Comparison of ENCODE assay signal across 11 cellular contexts in genomic region chr9:7216004-7216821, GRCh38.
DNase-seq lines count a peak whose midpoint lies in the region; ATAC-seq lines count a peak whose summit lies in the region.
"Had no signal": no experiment of that assay in that cellular context is flagged by ENCODE, and none has a peak within 500 bp of the region (broad histone marks: within the 10 kb centered on the region; RNA-seq: fewer than 3 reads in every experiment).

No MANE protein-coding gene starts in this region.

- H3K79me2 ChIP-seq in trophoblast cell (ENCODE audit: control insufficient read depth, insufficient read depth, low read length, poor library complexity), result no peaks in the 10 kb centered on the region

- ATAC-seq in activated T-cell treated with anti-CD3 and anti-CD28 coated beads, Interleukin-2, amount 50 U/mL, for 72 hours (replicated peaks in 1 of 2), result peak; percentile 76 to 80

- H3K4me3 ChIP-seq in trophoblast cell (ENCODE audit: low read depth, low read length), result no peak overlapping the region
- H3K4me3 ChIP-seq: ovary had no signal

- peaks cover 15% of the 10 kb centered on the region for H3K27me3 Mint-ChIP-seq in activated T-cell treated with anti-CD3 and anti-CD28 coated beads, Interleukin-2, amount 50 U/mL, for 72 hours (ENCODE audit: low read depth)

- H2BK5ac ChIP-seq in trophoblast cell (ENCODE audit: low read depth, low read length, poor library complexity), result no peak overlapping the region

- no peak overlapping the region for H3K23ac ChIP-seq in trophoblast cell (ENCODE audit: low read length)

- H3K79me1 ChIP-seq in trophoblast cell (ENCODE audit: low read length), result no peaks in the 10 kb centered on the region

- peaks cover 11 to 13% of the 10 kb centered on the region in 2 donors for H3K36me3 Mint-ChIP-seq in activated T-cell treated with anti-CD3 and anti-CD28 coated beads, Interleukin-2, amount 50 U/mL, for 72 hours (ENCODE audit: insufficient read depth in 2 of 2)

- no peaks in the 10 kb centered on the region for H3K9me3 ChIP-seq in trophoblast cell (ENCODE audit: insufficient read depth, low read depth, low read length)
- H3K9me3 ChIP-seq: ovary had no signal

- no peaks in the 10 kb centered on the region for H3K27me3 ChIP-seq in trophoblast cell (ENCODE audit: insufficient read depth, low read length)
- H3K27me3 ChIP-seq: ovary had no signal

- no peak overlapping the region for H3K4ac ChIP-seq in trophoblast cell (ENCODE audit: low read depth, low read length)

- no peak overlapping the region for H4K91ac ChIP-seq in trophoblast cell (ENCODE audit: low read depth, low read length)

- H3K36me3 ChIP-seq in trophoblast cell (ENCODE audit: control insufficient read depth in 1 of 2, insufficient read depth in 2 of 2, low read length in 2 of 2), result no peaks in the 10 kb centered on the region
- H3K36me3 ChIP-seq: ovary, WERI-Rb-1 had no signal

- H2AFZ ChIP-seq in trophoblast cell (ENCODE audit: insufficient read depth, low read length, poor library complexity), result no peak overlapping the region

- no peak overlapping the region for H3K27ac Mint-ChIP-seq in activated T-cell treated with anti-CD3 and anti-CD28 coated beads, Interleukin-2, amount 50 U/mL, for 72 hours

- H4K12ac ChIP-seq in trophoblast cell (ENCODE audit: low read depth, low read length), result no peak overlapping the region

- no peak overlapping the region for H3K14ac ChIP-seq in trophoblast cell (ENCODE audit: low read length)

- no peak overlapping the region for H3K4me2 ChIP-seq in trophoblast cell (ENCODE audit: low read length)

- no peak overlapping the region for H2BK120ac ChIP-seq in trophoblast cell (ENCODE audit: insufficient read depth, low read length, poor library complexity)

- peaks cover 7% of the 10 kb centered on the region for H3K4me1 Mint-ChIP-seq in activated T-cell treated with anti-CD3 and anti-CD28 coated beads, Interleukin-2, amount 50 U/mL, for 72 hours (ENCODE audit: low read depth)

- peaks cover 2 to 3% of the 10 kb centered on the region in 2 experiments for H3K4me1 ChIP-seq in trophoblast cell (ENCODE audit: control insufficient read depth in 1 of 2, insufficient read depth in 2 of 2, low read length in 2 of 2)

- no peak overlapping the region for H2BK12ac ChIP-seq in trophoblast cell (ENCODE audit: low read length)

- H3K18ac ChIP-seq in trophoblast cell (ENCODE audit: low read length), result no peak overlapping the region

- no peak overlapping the region for H3K9ac ChIP-seq in trophoblast cell (ENCODE audit: low read length)

- DNase-seq in AML-193 (lab: John Stamatoyannopoulos, UW) (peak; percentile 1 to 5), HT1080 (ENCODE audit: low read depth) (peak; percentile 72), kidney tubule cell (ENCODE audit: low spot score) (peak; percentile 91), midbrain (lab: John Stamatoyannopoulos, UW) (no peak), trophoblast cell (no peak), NCI-H510A (lab: John Stamatoyannopoulos, UW) (no peak), GM19238 (ENCODE audit: insufficient read length, low spot score) (no peak)
- peak; percentile 47 to 53 for DNase-seq in activated T-cell treated with anti-CD3 and anti-CD28 coated beads, Interleukin-2, amount 50 U/mL, for 72 hours
- DNase-seq: cortex of kidney, ovary, WERI-Rb-1 had no signal

- no peak overlapping the region for H3K4me3 Mint-ChIP-seq in activated T-cell treated with anti-CD3 and anti-CD28 coated beads, Interleukin-2, amount 50 U/mL, for 72 hours

- peaks cover 10 to 18% of the 10 kb centered on the region in 2 donors for H3K9me3 Mint-ChIP-seq in activated T-cell treated with anti-CD3 and anti-CD28 coated beads, Interleukin-2, amount 50 U/mL, for 72 hours

- H2AK5ac ChIP-seq in trophoblast cell (ENCODE audit: low read length), result no peak overlapping the region

- no peak overlapping the region for H4K8ac ChIP-seq in trophoblast cell (ENCODE audit: low read depth, low read length)

- WGBS in trophoblast cell (ENCODE audit: extremely low coverage, insufficient coverage, insufficient read length), result no CpG with 5 or more reads among the region's 7 CpGs

- no peak overlapping the region for H3K27ac ChIP-seq in trophoblast cell (ENCODE audit: low read depth, low read length)
- H3K27ac ChIP-seq: ovary, WERI-Rb-1 had no signal

Comparison
In these comparisons a context has a peak if more than half of its experiments do, and no peak if none do; other contexts are left out.
1. DNase-seq: peak in AML-193 (2 of 2), HT1080 (single experiment), activated T-cell treated with anti-CD3 and anti-CD28 coated beads, Interleukin-2, amount 50 U/mL, for 72 hours (2 of 2) and kidney tubule cell (single experiment); none in midbrain (single experiment), trophoblast cell (0 of 2), NCI-H510A (single experiment) and GM19238 (single experiment).